In genomic region chr17:64051153-64051552, GRCh38 we compare ENCODE assay signal across 25 cellular contexts. TPM values are rescaled to one million over a fixed set of nuclear protein-coding genes. Genes with fewer than 3 reads are reported as not detected.
DNase-seq lines count a peak whose midpoint lies in the region; ATAC-seq, FAIRE-seq and TF ChIP-seq lines count a peak whose summit lies in the region.
"Had no signal": no experiment of that assay in that cellular context is flagged by ENCODE, and none has a peak within 500 bp of the region (broad histone marks: within the 10 kb centered on the region; RNA-seq: fewer than 3 reads in every experiment).

No MANE protein-coding gene starts in this region.

- peak overlapping the region; percentile 55 for H3K27ac ChIP-seq in naive thymus-derived CD4-positive, alpha-beta T cell (ENCODE audit: low read depth, low read length)
- H3K27ac ChIP-seq: BLaER1 treated with 17β-estradiol and CSF1 and Interleukin-3, amounts not matched to agents 10 nM and 100 nM; PC-9 had no signal

- no peak for TF ChIP-seq POLR2A in GM12892 (IDR thresholded peaks at IDR 0.05; ENCODE audit: low read depth, low read length)

- peak; percentile 56 for FAIRE-seq in GM12892 (lab: Jason Lieb, UNC)
- FAIRE-seq: HTR-8/SVneo had no signal

- no peaks in the 10 kb centered on the region for H3K27me3 ChIP-seq in naive thymus-derived CD4-positive, alpha-beta T cell (ENCODE audit: control insufficient read depth in 2 of 2, insufficient read depth in 2 of 2, low read length in 2 of 2)
- H3K27me3 ChIP-seq: BLaER1 treated with 17β-estradiol and CSF1 and Interleukin-3, amounts not matched to agents 10 nM and 100 nM; upper lobe of left lung had no signal

- CTCF ChIA-PET in naive thymus-derived CD4-positive, alpha-beta T cell (lab: Charles Lee) = interaction anchor here (0.5 to 2.6 kb wide), 9 partner anchors 13 to 134 kb away, joined by 3 to 28 read pairs (median 9); partner anchors contain the start of gene GH1

- peaks cover 4 to 25% of the 10 kb centered on the region in 2 donors for H3K36me3 Mint-ChIP-seq in activated naive CD4-positive, alpha-beta T cell treated with anti-CD3 and anti-CD28 coated beads, Interleukin-2, amount 50 U/mL, for 72 hours
- H3K36me3 Mint-ChIP-seq in naive thymus-derived CD4-positive, alpha-beta T cell = peaks cover 6 to 73% (median 39%) of the 10 kb centered on the region in 5 donors

- intact Hi-C loops in naive thymus-derived CD4-positive, alpha-beta T cell (cut with micrococcal nuclease) = loop anchor here (1.0 to 2.0 kb wide), 8 partner anchors 16 to 94 kb away; partner anchors contain the start of genes ERN1 (in 2 of the 2) and ICAM2 (in 2 of the 2)

- POLR2A ChIA-PET in naive thymus-derived CD4-positive, alpha-beta T cell (lab: Charles Lee) = interaction anchor here (0.6 to 6.3 kb wide), 17 partner anchors 9 to 95 kb away, joined by 3 to 80 read pairs (median 8); partner anchors contain the start of genes ERN1 and ICAM2

- peak; percentile 97 to 100 for ATAC-seq in activated CD4-positive, CD25-positive, alpha-beta regulatory T cell treated with anti-CD3 and anti-CD28 coated beads, Interleukin-2, amount 50 U/mL, for 24 hours
- ATAC-seq in activated naive CD4-positive, alpha-beta T cell treated with anti-CD3 and anti-CD28 coated beads, Interleukin-2, amount 50 U/mL, for 72 hours = peak; percentile 66 to 75
- ATAC-seq in naive thymus-derived CD4-positive, alpha-beta T cell = peak; percentile 99
- ATAC-seq in GM18511 (IDR thresholded peaks at IDR 0.05; ENCODE audit: unreplicated experiment) (no peak), GM19328 (IDR thresholded peaks at IDR 0.05; ENCODE audit: unreplicated experiment) (no peak)
- ATAC-seq: stimulated activated memory B cell treated with anti-CD40 and anti-IgM and Interleukin-4, amounts not matched to agents 10 μg/mL and 1 μg/mL and 100 μg/mL, for 72 hours had no signal

- H3K27me3 Mint-ChIP-seq in naive thymus-derived CD4-positive, alpha-beta T cell = no peaks in the 10 kb centered on the region
- H3K27me3 Mint-ChIP-seq: stimulated activated memory B cell treated with anti-CD40 and anti-IgM and Interleukin-4, amounts not matched to agents 10 μg/mL and 1 μg/mL and 100 μg/mL, for 72 hours had no signal

- H3K36me3 ChIP-seq in naive thymus-derived CD4-positive, alpha-beta T cell (ENCODE audit: control insufficient read depth in 2 of 3, insufficient read depth in 3 of 3, low read length in 3 of 3) = peaks cover 8 to 61% (median 50%) of the 10 kb centered on the region in 3 experiments

- H3K4me3 Mint-ChIP-seq in naive thymus-derived CD4-positive, alpha-beta T cell = peak overlapping the region; percentile 1 to 73 (median 60)
- H3K4me3 Mint-ChIP-seq: endodermal cell; neural crest cell; stimulated activated memory B cell treated with anti-CD40 and anti-IgM and Interleukin-4, amounts not matched to agents 10 μg/mL and 1 μg/mL and 100 μg/mL, for 72 hours had no signal

- H3K27ac Mint-ChIP-seq in activated naive CD4-positive, alpha-beta T cell treated with anti-CD3 and anti-CD28 coated beads, Interleukin-2, amount 50 U/mL, for 72 hours = peak overlapping the region; percentile 57 to 64
- peak overlapping the region; percentile 86 to 97 (median 95) for H3K27ac Mint-ChIP-seq in naive thymus-derived CD4-positive, alpha-beta T cell
- H3K27ac Mint-ChIP-seq: endodermal cell; stimulated activated memory B cell treated with anti-CD40 and anti-IgM and Interleukin-4, amounts not matched to agents 10 μg/mL and 1 μg/mL and 100 μg/mL, for 72 hours had no signal

- H3K4me1 ChIP-seq in naive thymus-derived CD4-positive, alpha-beta T cell (ENCODE audit: control insufficient read depth in 2 of 2, insufficient read depth in 2 of 2, low read length in 2 of 2) = peaks cover 32 to 37% of the 10 kb centered on the region in 2 donors
- H3K4me1 ChIP-seq: upper lobe of left lung had no signal

- H3K4me1 Mint-ChIP-seq in naive thymus-derived CD4-positive, alpha-beta T cell = peaks cover 26 to 52% (median 43%) of the 10 kb centered on the region in 7 donors
- H3K4me1 Mint-ChIP-seq: neural crest cell had no signal

- peak overlapping the region; percentile 19 for H3K4me3 ChIP-seq in naive thymus-derived CD4-positive, alpha-beta T cell (ENCODE audit: low read length)
- H3K4me3 ChIP-seq: BLaER1 treated with 17β-estradiol and CSF1 and Interleukin-3, amounts not matched to agents 10 nM and 100 nM; PC-9; upper lobe of left lung had no signal

- no peaks in the 10 kb centered on the region for H3K9me3 Mint-ChIP-seq in activated naive CD4-positive, alpha-beta T cell treated with anti-CD3 and anti-CD28 coated beads, Interleukin-2, amount 50 U/mL, for 72 hours
- H3K9me3 Mint-ChIP-seq in naive thymus-derived CD4-positive, alpha-beta T cell = no peaks in the 10 kb centered on the region
- H3K9me3 Mint-ChIP-seq: endodermal cell; neural crest cell; stimulated activated memory B cell treated with anti-CD40 and anti-IgM and Interleukin-4, amounts not matched to agents 10 μg/mL and 1 μg/mL and 100 μg/mL, for 72 hours had no signal

- no peak for DNase-seq in activated CD4-positive, CD25-positive, alpha-beta regulatory T cell treated with anti-CD3 and anti-CD28 coated beads, Interleukin-2, amount 50 U/mL, for 72 hours
- no peak for DNase-seq in GM12892 (ENCODE audit: insufficient read length)
- DNase-seq in activated naive CD4-positive, alpha-beta T cell treated with anti-CD3 and anti-CD28 coated beads, Interleukin-2, amount 50 U/mL, for 72 hours (ENCODE audit: low spot score in 2 of 2) = no peak
- peak in 7 of 9 donors; percentile 58 to 86 (median 76) for DNase-seq in naive thymus-derived CD4-positive, alpha-beta T cell
- DNase-seq in cerebellar nuclear complex (lab: John Stamatoyannopoulos, UW) = no peak
- DNase-seq: 8988T; DMS79; endodermal cell; HCEC 1CT; head of caudate nucleus; mesenchymal stem cell; NCI-H1417 treated with DMSO at 0.1 percent for 48 hours; NCI-H2171; NCI-H69; PC-9; SK-N-SH; stimulated activated CD4-positive, alpha-beta T cell treated with anti-CD3 and anti-CD28 coated beads, Interleukin-12 subunit alpha, Interleukin-12 subunit beta, amount 100 ng/mL, for 4 hours; upper lobe of left lung had no signal

- no peaks in the 10 kb centered on the region for H3K9me3 ChIP-seq in naive thymus-derived CD4-positive, alpha-beta T cell (ENCODE audit: control insufficient read depth in 2 of 3, low read length in 3 of 3)
- H3K9me3 ChIP-seq: BLaER1 treated with 17β-estradiol and CSF1 and Interleukin-3, amounts not matched to agents 10 nM and 100 nM; SK-N-SH; upper lobe of left lung had no signal

RNA-seq across cellular contexts. Expression of gene ICAM2, which starts 30.7 kb away (rescaled TPM):
- polyA plus RNA-seq in GM12892 (2012; ENCODE audit: missing spikeins) = 33.1 TPM
- total RNA-seq in activated naive CD4-positive, alpha-beta T cell treated with anti-CD3 and anti-CD28 coated beads, Interleukin-2, amount 50 U/mL, for 72 hours = 10 to 100 TPM; 21.9 to 45.2 TPM
- 100 to 1,000 TPM in 2 of 5 experiments, 10 to 100 TPM in 3; 60.9 to 132 (median 92.3) TPM for total RNA-seq in naive thymus-derived CD4-positive, alpha-beta T cell
- polyA plus RNA-seq in naive thymus-derived CD4-positive, alpha-beta T cell = 100 to 1,000 TPM; 400 to 414 TPM
- total RNA-seq: neural crest cell had no signal

RNA-seq across cellular contexts. Expression of gene PRR29, which starts 53.0 kb away (rescaled TPM):
- polyA plus RNA-seq in GM12892 (2012; ENCODE audit: missing spikeins) = 0.30 TPM
- 1 to 10 TPM in 1 of 2 donors, under 1 TPM in 1; 0.86 to 1.8 TPM for total RNA-seq in activated naive CD4-positive, alpha-beta T cell treated with anti-CD3 and anti-CD28 coated beads, Interleukin-2, amount 50 U/mL, for 72 hours
- 1 to 10 TPM in 1 of 5 experiments, under 1 TPM in 2, not detected in 2; 0.29 to 2.8 (median 0.40) TPM for total RNA-seq in naive thymus-derived CD4-positive, alpha-beta T cell
- polyA plus RNA-seq in naive thymus-derived CD4-positive, alpha-beta T cell = 1 to 10 TPM; 5.5 to 6.0 TPM

Comparison
In these comparisons a context has a peak if more than half of its experiments do, and no peak if none do; other contexts are left out.
1. ATAC-seq: peak in activated CD4-positive, CD25-positive, alpha-beta regulatory T cell treated with anti-CD3 and anti-CD28 coated beads, Interleukin-2, amount 50 U/mL, for 24 hours (2 of 2), activated naive CD4-positive, alpha-beta T cell treated with anti-CD3 and anti-CD28 coated beads, Interleukin-2, amount 50 U/mL, for 72 hours (2 of 2) and naive thymus-derived CD4-positive, alpha-beta T cell (single experiment); none in GM18511 (single experiment) and GM19328 (single experiment).
2. DNase-seq: peak in naive thymus-derived CD4-positive, alpha-beta T cell (7 of 9); none in activated CD4-positive, CD25-positive, alpha-beta regulatory T cell treated with anti-CD3 and anti-CD28 coated beads, Interleukin-2, amount 50 U/mL, for 72 hours (single experiment), GM12892 (single experiment), activated naive CD4-positive, alpha-beta T cell treated with anti-CD3 and anti-CD28 coated beads, Interleukin-2, amount 50 U/mL, for 72 hours (0 of 2) and cerebellar nuclear complex (0 of 2).